Comparison of ENCODE assay signal across 14 cellular contexts in the genomic region with DNA sequence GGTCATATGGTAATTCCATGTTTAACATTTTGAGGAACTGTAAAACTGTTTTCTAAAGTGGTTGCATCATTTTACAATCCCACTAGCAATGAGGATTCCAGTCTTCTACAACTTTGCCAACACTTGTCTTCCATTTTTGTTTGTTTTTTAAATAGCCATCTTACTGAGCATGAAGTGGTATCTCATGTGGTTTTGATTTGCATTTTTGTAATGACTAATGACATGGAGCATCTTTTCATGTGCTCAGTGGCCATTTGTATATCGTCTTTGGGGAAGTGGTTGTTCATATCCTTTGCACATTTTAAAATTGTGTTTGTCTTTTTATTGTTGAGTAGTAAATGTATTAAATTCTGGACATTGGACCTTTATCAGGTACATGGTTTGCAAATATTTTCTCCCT.
DNase-seq lines count a peak whose midpoint lies in the region; ATAC-seq, FAIRE-seq and TF ChIP-seq lines count a peak whose summit lies in the region.
"Had no signal": no experiment of that assay in that cellular context is flagged by ENCODE, and none has a peak within 500 bp of the region (broad histone marks: within the 10 kb centered on the region; RNA-seq: fewer than 3 reads in every experiment).

No MANE protein-coding gene starts in this region.

- H3K4me3 Mint-ChIP-seq in HFFc6: no peak overlapping the region

- TF ChIP-seq CTCF in esophagus muscularis mucosa (IDR thresholded peaks at IDR 0.05): no peak
- TF ChIP-seq CTCF in esophagus squamous epithelium (IDR thresholded peaks at IDR 0.05): no peak
- no peak for TF ChIP-seq CTCF in HFFc6 (IDR thresholded peaks at IDR 0.05)

- H3K36me3 ChIP-seq in esophagus muscularis mucosa (peaks cover 0 to 18% (median 3%) of the 10 kb centered on the region in 4 donors), esophagus squamous epithelium (peaks cover 0 to 55% (median 0%) of the 10 kb centered on the region in 3 donors)

- H3K4me1 ChIP-seq in esophagus muscularis mucosa (peaks cover 14 to 35% (median 23%) of the 10 kb centered on the region in 4 donors), esophagus squamous epithelium (peaks cover 0 to 10% (median 6%) of the 10 kb centered on the region in 3 donors)

- FAIRE-seq in GM12891 (lab: Jason Lieb, UNC): peak; percentile 72

- no peak overlapping the region for H3K27ac Mint-ChIP-seq in HFFc6

- DNase-seq in GM12891 (ENCODE audit: insufficient read length, low spot score) (no peak), esophagus muscularis mucosa (ENCODE audit: extremely low spot score) (peak; percentile 26), hypothalamus (lab: John Stamatoyannopoulos, UW) (no peak), esophagus squamous epithelium (lab: John Stamatoyannopoulos, UW) (no peak), HFFc6 (no peak), DMS114 treated with DMSO at 0.1 percent for 48 hours (lab: John Stamatoyannopoulos, UW; ENCODE audit: unreplicated experiment) (no peak)
- DNase-seq: activated CD8-positive, alpha-beta memory T cell treated with anti-CD3 and anti-CD28 coated beads, Interleukin-2, amount 50 U/mL, for 48 hours; Caco-2; H7; right cardiac atrium; upper lobe of left lung had no signal

- H3K27me3 ChIP-seq in esophagus muscularis mucosa (no peaks in the 10 kb centered on the region), esophagus squamous epithelium (no peaks in the 10 kb centered on the region)
- H3K27me3 ChIP-seq: upper lobe of left lung had no signal

- H3K27me3 Mint-ChIP-seq in HFFc6 (ENCODE audit: insufficient read depth): peaks cover 2% of the 10 kb centered on the region; the same call in 1 of the 2 replicates

- 79% methylated on average over 1 of the region's 1 CpG for WGBS in esophagus muscularis mucosa
- 68 to 80% methylated on average over 1 of the region's 1 CpG for WGBS in esophagus squamous epithelium, 2 donors

- no peaks in the 10 kb centered on the region for H3K9me3 Mint-ChIP-seq in HFFc6

- TF ChIP-seq EP300 in esophagus muscularis mucosa (IDR thresholded peaks at IDR 0.05): no peak

- no peak overlapping the region for H3K27ac ChIP-seq in esophagus muscularis mucosa (replicated peaks in 1 of 4)
- H3K27ac ChIP-seq in esophagus squamous epithelium: no peak overlapping the region
- H3K27ac ChIP-seq: epithelial cell of prostate, upper lobe of left lung had no signal

- peaks cover 34% of the 10 kb centered on the region for H3K4me1 Mint-ChIP-seq in HFFc6 (ENCODE audit: low read depth)

- peaks cover 24% of the 10 kb centered on the region for H3K36me3 Mint-ChIP-seq in HFFc6 (ENCODE audit: low read depth)

- H3K4me3 ChIP-seq in esophagus muscularis mucosa (no peak overlapping the region), esophagus squamous epithelium (no peak overlapping the region)
- H3K4me3 ChIP-seq: upper lobe of left lung had no signal

- no peak for TF ChIP-seq POLR2A in GM12891 (IDR thresholded peaks at IDR 0.05; ENCODE audit: low read depth, low read length)
- TF ChIP-seq POLR2A in esophagus muscularis mucosa (IDR thresholded peaks at IDR 0.05; ENCODE audit: low read depth): no peak
- TF ChIP-seq POLR2A in esophagus squamous epithelium (IDR thresholded peaks at IDR 0.05): no peak

- no peaks in the 10 kb centered on the region for H3K9me3 ChIP-seq in esophagus muscularis mucosa
- no peaks in the 10 kb centered on the region for H3K9me3 ChIP-seq in esophagus squamous epithelium
- H3K9me3 ChIP-seq: Caco-2, upper lobe of left lung had no signal

- ATAC-seq in GM19468 (IDR thresholded peaks at IDR 0.05; ENCODE audit: extremely low read depth, unreplicated experiment): peak; percentile 38
- ATAC-seq in HG03439 (IDR thresholded peaks at IDR 0.05; ENCODE audit: unreplicated experiment): peak; percentile 70
- ATAC-seq: right cardiac atrium had no signal

- intact Hi-C loops in esophagus muscularis mucosa (cut with DNase I): no loop called here
- intact Hi-C loops in esophagus squamous epithelium (cut with DNase I): no loop called here

TF ChIP-seq in GM12891, 5 proteins besides CTCF, POLR2A, EP300 and RAD21:
- TF ChIP-seq POLR2AphosphoS5 (IDR thresholded peaks at IDR 0.05; ENCODE audit: low read depth, low read length): no peak
- TF ChIP-seq POU2F2 (IDR thresholded peaks at IDR 0.05; ENCODE audit: low read depth, low read length): no peak
- peak; percentile 72 for TF ChIP-seq SPI1 (IDR thresholded peaks at IDR 0.05; ENCODE audit: low read depth, low read length)
- TF ChIP-seq PAX5 (IDR thresholded peaks at IDR 0.05; ENCODE audit: insufficient read depth, low read length, severe bottlenecking): no peak
